8 cellular contexts compared by ENCODE assay signal in the genomic region with DNA sequence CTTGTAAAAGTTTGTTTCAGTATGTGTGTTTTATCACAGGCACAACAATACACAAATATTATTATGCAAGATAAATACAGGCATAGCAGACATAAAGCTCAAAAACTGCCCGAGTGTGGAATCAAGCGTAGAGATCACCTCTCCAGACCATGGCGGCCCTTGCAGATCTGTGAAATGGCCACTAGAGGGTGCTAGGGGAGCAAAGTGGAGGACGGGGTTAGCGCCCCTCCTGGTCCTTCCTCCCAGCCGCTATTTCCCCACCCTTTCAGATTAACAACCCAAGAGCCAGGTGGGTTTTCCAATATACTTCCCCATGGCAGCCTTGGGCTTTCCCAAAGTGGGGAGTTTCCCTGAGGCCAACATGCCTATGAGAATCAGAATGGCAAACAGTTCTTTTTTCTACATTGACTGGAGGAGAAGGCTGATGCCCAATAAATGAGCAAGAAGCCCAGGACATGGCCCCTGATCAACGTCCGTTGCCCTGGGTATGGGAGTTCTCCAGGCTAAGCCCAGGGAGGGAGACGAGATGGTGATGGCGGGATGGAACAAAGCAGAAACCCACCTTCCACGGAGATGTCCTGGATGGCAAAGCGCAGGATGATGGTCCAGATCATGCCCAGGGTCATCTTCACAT.
DNase-seq lines count a peak whose midpoint lies in the region; ATAC-seq and TF ChIP-seq lines count a peak whose summit lies in the region.

No MANE protein-coding gene starts in this region.

- in situ Hi-C loops in T47D (cut with HindIII; ENCODE audit: low pct_unique_long_range_greater_than_20kb, low sequenced_read_pairs): no loop called here

- peak; percentile 49 for ATAC-seq in HG02610 (IDR thresholded peaks at IDR 0.05; ENCODE audit: unreplicated experiment)
- no peak for ATAC-seq in HG02571 (IDR thresholded peaks at IDR 0.05; ENCODE audit: unreplicated experiment)

- peak overlapping the region; percentile 67 for H3K27ac Mint-ChIP-seq in Calu3 (ENCODE audit: unreplicated experiment)

- H3K4me3 Mint-ChIP-seq in Calu3 (ENCODE audit: low read depth, unreplicated experiment): no peak overlapping the region

- intact Hi-C loops in Calu3 (cut with micrococcal nuclease; ENCODE audit: unreplicated experiment): loop anchor here (1.0 kb wide), 2 partner anchors 179 to 196 kb away; no protein-coding TSS in a partner anchor

- no peak overlapping the region for H3K4me3 ChIP-seq in WI38 (ENCODE audit: low read depth, low read length)

- peaks cover 68% of the 10 kb centered on the region for H3K36me3 Mint-ChIP-seq in Calu3 (ENCODE audit: insufficient read depth, unreplicated experiment)

- TF ChIP-seq CTCF in Calu3 (IDR thresholded peaks at IDR 0.05; ENCODE audit: unreplicated experiment): peak; percentile 93
- TF ChIP-seq CTCF in WI38 (IDR thresholded peaks at IDR 0.05; ENCODE audit: low read depth, low read length): peak; percentile 99

- CTCF ChIA-PET in Calu3 (lab: Charles Lee): interaction anchor here (0.6 to 1.6 kb wide), 10 partner anchors 28 to 405 kb away, joined by 3 to 8 read pairs (median 4); no protein-coding TSS in a partner anchor

- H3K27me3 Mint-ChIP-seq in Calu3 (ENCODE audit: unreplicated experiment): no peaks in the 10 kb centered on the region

- BruUV-seq in Calu3 (replicated peaks; lab: Mats Ljungman, UMichigan): no TSS peak

- no peaks in the 10 kb centered on the region for H3K9me3 Mint-ChIP-seq in Calu3 (ENCODE audit: low read depth, unreplicated experiment)

- DNase-seq in Calu3 (peak; percentile 79), NCI-H2171 treated with DMSO at 0.1 percent for 48 hours (lab: John Stamatoyannopoulos, UW) (peak; percentile 73), T47D (ENCODE audit: low read depth in 1 of 2, low spot score in 1 of 2) (peak; percentile 82 to 91), inferior parietal cortex (ENCODE audit: extremely low spot score) (peak; percentile 82)
- DNase-seq in stimulated activated CD4-positive, alpha-beta T cell treated with anti-CD3 and anti-CD28 coated beads, Interleukin-15, amount 100 ng/mL, for 48 hours (ENCODE audit: low read depth in 2 of 2): peak; percentile 58 to 75

- no peaks in the 10 kb centered on the region for H3K4me1 Mint-ChIP-seq in Calu3 (ENCODE audit: low read depth, unreplicated experiment)
